In genomic region chr1:80929868-80930508, GRCh38 we compare ENCODE assay signal across 20 cellular contexts.
DNase-seq lines count a peak whose midpoint lies in the region; ATAC-seq, FAIRE-seq and TF ChIP-seq lines count a peak whose summit lies in the region.
"Had no signal": no experiment of that assay in that cellular context is flagged by ENCODE, and none has a peak within 500 bp of the region (broad histone marks: within the 10 kb centered on the region; RNA-seq: fewer than 3 reads in every experiment).

No MANE protein-coding gene starts in this region.

- H3K4me3 ChIP-seq in K562 (no peak overlapping the region), liver (ENCODE audit: low read depth in 1 of 3, low read length in 3 of 3) (no peak overlapping the region)
- H3K4me3 ChIP-seq: SK-N-MC had no signal

- peak; percentile 46 for DNase-seq in DMS53 (lab: John Stamatoyannopoulos, UW)
- DNase-seq in DMS53 treated with DMSO at 0.1 percent for 48 hours (lab: John Stamatoyannopoulos, UW; ENCODE audit: unreplicated experiment) = no peak
- DNase-seq in HT1080 (ENCODE audit: low read depth) = peak; percentile 9
- no peak for DNase-seq in K562 (ENCODE audit: extremely low read depth in 1 of 4, low spot score in 3 of 4)
- no peak for DNase-seq in superior temporal gyrus (ENCODE audit: extremely low spot score)
- no peak for DNase-seq in UCSD-AML1 (lab: John Stamatoyannopoulos, UW; ENCODE audit: unreplicated experiment)
- no peak for DNase-seq in stimulated activated CD4-positive, alpha-beta T cell treated with anti-CD3 and anti-CD28 coated beads, Interleukin-4, amount 100 ng/mL, for 4 hours
- DNase-seq: AML-193; DMS 273 treated with DMSO at 0.1 percent for 48 hours; IMR-90; Karpas-422; NCI-H187; NCI-H2227 treated with DMSO at 0.1 percent for 48 hours; NCI-H510A treated with DMSO at 0.1 percent for 48 hours; NK-92 treated with Interleukin-12 subunit alpha and Interleukin-12 subunit beta, amount 100 ng/mL, for 24 hours had no signal

- H3K9ac ChIP-seq in K562 (ENCODE audit: insufficient read depth in 1 of 2, low read depth in 2 of 2, low read length in 2 of 2) (no peak overlapping the region), liver (ENCODE audit: low read depth in 1 of 2, low read length in 2 of 2) (no peak overlapping the region)

- intact Hi-C loops in K562 (cut with micrococcal nuclease) = no loop called here

- H3K79me2 ChIP-seq in K562 (ENCODE audit: control insufficient read depth, insufficient read depth, low read length) = no peaks in the 10 kb centered on the region

- no peak for FAIRE-seq in K562 (lab: Jason Lieb, UNC)
- FAIRE-seq: RCC 7860 had no signal

- CTCF ChIA-PET in K562 (lab: Yijun Ruan, JAX; ENCODE audit: low intra/inter-chr PET ratio) = no interaction called here

- BruUV-seq in K562 (replicated peaks; lab: Mats Ljungman, UMichigan) = no TSS peak

- no peaks in the 10 kb centered on the region for H3K4me1 ChIP-seq in K562 (replicated peaks in 1 of 2; ENCODE audit: control insufficient read depth in 2 of 2, insufficient read depth in 2 of 2, low read length in 2 of 2)
- H3K4me1 ChIP-seq in liver (ENCODE audit: control insufficient read depth in 4 of 4, insufficient read depth in 4 of 4, low read length in 3 of 4) = no peaks in the 10 kb centered on the region

- H3K27ac ChIP-seq in K562 (ENCODE audit: extremely low read depth, low read depth, low read length) (no peak overlapping the region), liver (ENCODE audit: low read depth in 1 of 2, low read length in 2 of 2) (no peak overlapping the region)
- H3K27ac ChIP-seq: 22Rv1, SK-N-MC had no signal

- no peaks in the 10 kb centered on the region for H3K9me1 ChIP-seq in K562 (ENCODE audit: control insufficient read depth, insufficient read depth, low read length)

- POLR2A ChIA-PET in K562 (lab: Yijun Ruan, JAX) = no interaction called here

- in situ Hi-C loops in K562 (cut with MboI) = no loop called here

- H3K27me3 ChIP-seq in K562 (ENCODE audit: control insufficient read depth in 2 of 2, insufficient read depth in 2 of 2, low read length in 2 of 2) (no peaks in the 10 kb centered on the region), liver (ENCODE audit: control insufficient read depth in 4 of 4, insufficient read depth in 4 of 4, low read length in 3 of 4) (no peaks in the 10 kb centered on the region)

- no peak overlapping the region for H2AFZ ChIP-seq in K562 (ENCODE audit: low read depth, low read length)

- TF ChIP-seq EP300 in K562 (IDR thresholded peaks at IDR 0.05; ENCODE audit: low read length) = no peak

- 0% methylated on average over 3 of the region's 3 CpGs for WGBS in K562 (ENCODE audit: insufficient coverage, low coverage, missing lambda C conversion rate)
- WGBS in liver = 67% methylated on average over 3 of the region's 3 CpGs

- no peaks in the 10 kb centered on the region; the same call in 1 of the 2 replicates for H3K9me3 ChIP-seq in K562 (replicated peaks; ENCODE audit: control insufficient read depth, insufficient read depth, low read depth, low read length)
- peaks cover 0 to 10% (median 4%) of the 10 kb centered on the region in 4 donors for H3K9me3 ChIP-seq in liver (ENCODE audit: control insufficient read depth in 4 of 4, low read length in 3 of 4)

- no peak for ATAC-seq in K562
- ATAC-seq: Right ventricle myocardium inferior had no signal

- no peak for TF ChIP-seq CTCF in K562 (IDR thresholded peaks at IDR 0.05 in 2 of 3, conservative IDR thresholded peaks at IDR 0.05 in 1 of 3; ENCODE audit: insufficient read depth in 2 of 3, low read depth in 1 of 3, low read length in 3 of 3)
- TF ChIP-seq CTCF in liver (IDR thresholded peaks at IDR 0.05; ENCODE audit: low read depth, low read length, missing input control) = no peak

- no peak for TF ChIP-seq POLR2A in K562 (conservative IDR thresholded peaks at IDR 0.05)

- H3K36me3 ChIP-seq in K562 (ENCODE audit: control insufficient read depth, insufficient read depth, low read length) (no peaks in the 10 kb centered on the region), liver (ENCODE audit: control insufficient read depth in 4 of 4, insufficient read depth in 3 of 4, low read depth in 1 of 4, low read length in 3 of 4) (no peaks in the 10 kb centered on the region)

- H4K20me1 ChIP-seq in K562 (replicated peaks; ENCODE audit: control insufficient read depth, insufficient read depth, low read length) = no peaks in the 10 kb centered on the region

- no peak for TF ChIP-seq RAD21 in K562 (CRISPR knock-in tag; conservative IDR thresholded peaks at IDR 0.05 in 1 of 2, IDR thresholded peaks at IDR 0.05 in 1 of 2)
- TF ChIP-seq RAD21 in liver (IDR thresholded peaks at IDR 0.05) = peak; percentile 29 to 35

- H3K4me2 ChIP-seq in K562 (ENCODE audit: insufficient read depth, low read length) = no peak overlapping the region

TF ChIP-seq in K562, 482 proteins besides CTCF, POLR2A, EP300 and RAD21:
- no peak for TF ChIP-seq NFYB (IDR thresholded peaks at IDR 0.05; ENCODE audit: extremely low read depth, insufficient read length)
- TF ChIP-seq STAT5A (IDR thresholded peaks at IDR 0.05; ENCODE audit: borderline replicate concordance, low read length) = no peak
- peak; percentile 55 for TF ChIP-seq NFIX (CRISPR knock-in tag; IDR thresholded peaks at IDR 0.05; ENCODE audit: low read depth)
- TF ChIP-seq JUNB (CRISPR knock-in tag; conservative IDR thresholded peaks at IDR 0.05) = no peak
- no peak for TF ChIP-seq MYBL2 (IDR thresholded peaks at IDR 0.05; ENCODE audit: low read depth)
- TF ChIP-seq MYBL2 (CRISPR knock-in tag; IDR thresholded peaks at IDR 0.05; ENCODE audit: borderline replicate concordance) = no peak
- TF ChIP-seq NFIC (IDR thresholded peaks at IDR 0.05) = peak; percentile 75

TF ChIP-seq in liver, 16 proteins besides CTCF, POLR2A, EP300 and RAD21:
- TF ChIP-seq GABPA (IDR thresholded peaks at IDR 0.05 in 1 of 2, conservative IDR thresholded peaks at IDR 0.05 in 1 of 2) (no peak), NR2F2 (IDR thresholded peaks at IDR 0.05) (no peak), REST (IDR thresholded peaks at IDR 0.05) (no peak), ZBTB33 (IDR thresholded peaks at IDR 0.05) (no peak), FOXA2 (IDR thresholded peaks at IDR 0.05) (no peak), MAX (IDR thresholded peaks at IDR 0.05) (no peak), ATF3 (IDR thresholded peaks at IDR 0.05) (no peak), HNF4G (IDR thresholded peaks at IDR 0.05) (no peak), HNF4A (conservative IDR thresholded peaks at IDR 0.05) (no peak), EGR1 (IDR thresholded peaks at IDR 0.05; ENCODE audit: low read depth in 2 of 2) (no peak), FOXA1 (IDR thresholded peaks at IDR 0.05) (no peak), JUND (IDR thresholded peaks at IDR 0.05) (no peak), RXRA (IDR thresholded peaks at IDR 0.05) (no peak), SP1 (IDR thresholded peaks at IDR 0.05) (no peak), YY1 (IDR thresholded peaks at IDR 0.05) (no peak), TAF1 (conservative IDR thresholded peaks at IDR 0.05) (no peak)
TF ChIP-seq in liver: peak in this region for 0.

Comparison
In these comparisons a context has a peak if more than half of its experiments do, and no peak if none do; other contexts are left out.
1. DNase-seq: peak in DMS53 (single experiment) and HT1080 (single experiment); none in DMS53 treated with DMSO at 0.1 percent for 48 hours (single experiment), K562 (0 of 4), superior temporal gyrus (single experiment), UCSD-AML1 (single experiment) and stimulated activated CD4-positive, alpha-beta T cell treated with anti-CD3 and anti-CD28 coated beads, Interleukin-4, amount 100 ng/mL, for 4 hours (0 of 2).